ENCODE assay signal across 12 cellular contexts in the genomic region with DNA sequence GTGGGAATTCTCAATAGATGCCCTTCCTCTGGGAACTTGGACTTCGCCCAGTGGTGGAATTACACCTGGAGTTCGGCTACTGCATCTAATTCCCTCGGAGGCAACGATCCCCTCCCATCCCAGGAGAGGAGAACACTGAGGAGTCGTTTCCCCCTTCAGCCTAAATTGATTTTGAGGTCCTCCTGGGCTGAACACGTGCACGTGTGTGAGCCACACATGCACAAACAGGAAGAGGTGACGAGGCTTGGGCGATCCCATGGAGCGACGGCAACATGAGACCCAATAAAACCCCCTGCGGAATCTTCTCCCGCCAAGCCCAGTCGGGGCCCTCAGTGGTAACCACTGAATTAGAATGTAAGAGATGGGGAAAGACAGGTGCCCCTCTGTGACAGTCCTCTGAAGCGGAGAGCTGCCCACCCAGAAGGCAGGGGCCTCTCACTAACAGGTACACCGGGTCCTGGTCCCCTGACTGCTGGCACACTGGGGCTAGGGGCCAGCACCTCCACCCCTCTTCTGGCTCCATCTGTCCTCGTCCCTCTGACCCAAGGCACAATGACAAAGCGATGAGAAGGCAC. TPM values are rescaled to one million over a fixed set of nuclear protein-coding genes. Genes with fewer than 3 reads are reported as not detected.
DNase-seq lines count a peak whose midpoint lies in the region; ATAC-seq, FAIRE-seq and TF ChIP-seq lines count a peak whose summit lies in the region.
"Had no signal": no experiment of that assay in that cellular context is flagged by ENCODE, and none has a peak within 500 bp of the region (broad histone marks: within the 10 kb centered on the region; RNA-seq: fewer than 3 reads in every experiment).

No MANE protein-coding gene starts in this region.

- H3K27me3 Mint-ChIP-seq in H9 (ENCODE audit: low read depth): no peaks in the 10 kb centered on the region; the same call in 1 of the 2 replicates
- no peaks in the 10 kb centered on the region for H3K27me3 Mint-ChIP-seq in activated naive CD8-positive, alpha-beta T cell treated with anti-CD3 and anti-CD28 coated beads, Interleukin-2, amount 50 U/mL, for 24 hours

- peaks cover 12% of the 10 kb centered on the region; the same call in 1 of the 2 replicates for H3K4me1 ChIP-seq in H9 (ENCODE audit: insufficient read depth, low read length)
- peaks cover 56 to 86% (median 78%) of the 10 kb centered on the region in 4 donors for H3K4me1 ChIP-seq in liver (ENCODE audit: control insufficient read depth in 4 of 4, insufficient read depth in 4 of 4, low read length in 3 of 4)

- H4K8ac ChIP-seq in H9 (replicated peaks; ENCODE audit: insufficient read length, low read depth, low read length): no peak overlapping the region

- TF ChIP-seq RAD21 in liver (IDR thresholded peaks at IDR 0.05): no peak

- no peak overlapping the region for H3T11ph ChIP-seq in H9 (ENCODE audit: low read length)

- no peak overlapping the region for H3K9ac ChIP-seq in H9 (ENCODE audit: extremely low read depth, insufficient read length, low read length)
- H3K9ac ChIP-seq in liver (ENCODE audit: low read depth in 1 of 2, low read length in 2 of 2): no peak overlapping the region

- H2AFZ ChIP-seq in H9 (ENCODE audit: low read length): no peak overlapping the region

- no peak overlapping the region for H2BK15ac ChIP-seq in H9 (ENCODE audit: low read depth, low read length)

- no peak for ATAC-seq in activated naive CD8-positive, alpha-beta T cell treated with anti-CD3 and anti-CD28 coated beads, Interleukin-2, amount 50 U/mL, for 24 hours
- no peak for ATAC-seq in GM21367 (IDR thresholded peaks at IDR 0.05; ENCODE audit: unreplicated experiment)

- H3K4me1 Mint-ChIP-seq in H9: peaks cover 72 to 82% of the 10 kb centered on the region in 2 experiments
- peaks cover 59% of the 10 kb centered on the region for H3K4me1 Mint-ChIP-seq in activated naive CD8-positive, alpha-beta T cell treated with anti-CD3 and anti-CD28 coated beads, Interleukin-2, amount 50 U/mL, for 24 hours

- H4K20me1 ChIP-seq in H9 (ENCODE audit: control insufficient read depth, insufficient read depth, insufficient read length): no peaks in the 10 kb centered on the region

- H4K5ac ChIP-seq in H9 (ENCODE audit: insufficient read length, low read depth, low read length): no peak overlapping the region

- peaks cover 27% of the 10 kb centered on the region for H3K79me1 ChIP-seq in H9 (ENCODE audit: insufficient read depth, low read depth, low read length, poor library complexity, severe bottlenecking)

- no peak overlapping the region for H3K4ac ChIP-seq in H9 (ENCODE audit: low read depth, low read length)

- H2BK20ac ChIP-seq in H9 (ENCODE audit: low read depth, low read length, poor library complexity, severe bottlenecking): no peak overlapping the region

- H3K23ac ChIP-seq in H9 (ENCODE audit: insufficient read length, low read depth, low read length): no peak overlapping the region

- no peak overlapping the region for H2BK12ac ChIP-seq in H9 (ENCODE audit: insufficient read length, low read depth, low read length)

- H3K9me3 ChIP-seq in H9 (ENCODE audit: control insufficient read depth, low read depth, low read length) (no peaks in the 10 kb centered on the region), liver (ENCODE audit: control insufficient read depth in 4 of 4, low read length in 3 of 4) (no peaks in the 10 kb centered on the region)

- no peak overlapping the region for H3K56ac ChIP-seq in H9 (ENCODE audit: insufficient read length, low read depth, low read length)

- no peaks in the 10 kb centered on the region for H3K27me3 ChIP-seq in H9 (ENCODE audit: insufficient read depth, low read length)
- H3K27me3 ChIP-seq in liver (ENCODE audit: control insufficient read depth in 4 of 4, insufficient read depth in 4 of 4, low read length in 3 of 4): no peaks in the 10 kb centered on the region

- peaks cover 10 to 28% (median 18%) of the 10 kb centered on the region in 3 experiments; a peak in 6 of 7 replicates for H3K36me3 Mint-ChIP-seq in H9 (ENCODE audit: insufficient read depth in 1 of 3, low read depth in 3 of 3)
- peaks cover 9% of the 10 kb centered on the region for H3K36me3 Mint-ChIP-seq in activated naive CD8-positive, alpha-beta T cell treated with anti-CD3 and anti-CD28 coated beads, Interleukin-2, amount 50 U/mL, for 24 hours (ENCODE audit: low read depth)

- peaks cover 57% of the 10 kb centered on the region; the same call in 1 of the 2 replicates for H3K79me2 ChIP-seq in H9 (ENCODE audit: insufficient read depth, low read length)

- H3K14ac ChIP-seq in H9 (ENCODE audit: insufficient read depth, low read length): no peak overlapping the region; the same call in 1 of the 2 replicates

- H3K4me3 Mint-ChIP-seq in H9: no peak overlapping the region; a peak in 1 of 5 replicates
- no peak overlapping the region for H3K4me3 Mint-ChIP-seq in activated naive CD8-positive, alpha-beta T cell treated with anti-CD3 and anti-CD28 coated beads, Interleukin-2, amount 50 U/mL, for 24 hours
- H3K4me3 Mint-ChIP-seq: endodermal cell had no signal

- no peak for FAIRE-seq in D721Med (lab: Jason Lieb, UNC)

- H2AK5ac ChIP-seq in H9 (ENCODE audit: insufficient read length, low read length): no peak overlapping the region

- peaks cover 0 to 4% (median under 1%) of the 10 kb centered on the region in 4 donors for H3K36me3 ChIP-seq in liver (ENCODE audit: control insufficient read depth in 4 of 4, insufficient read depth in 3 of 4, low read depth in 1 of 4, low read length in 3 of 4)

- H2BK120ac ChIP-seq in H9 (ENCODE audit: low read depth, low read length, poor library complexity, severe bottlenecking): no peak overlapping the region

- H3K4me3 ChIP-seq in liver (ENCODE audit: low read depth in 1 of 3, low read length in 3 of 3) (no peak overlapping the region), skin epidermis (no peak overlapping the region)

- TF ChIP-seq CTCF in H9 (conservative IDR thresholded peaks at IDR 0.05) (no peak), liver (IDR thresholded peaks at IDR 0.05; ENCODE audit: low read depth, low read length, missing input control) (no peak), D721Med (IDR thresholded peaks at IDR 0.05; ENCODE audit: insufficient read depth, missing control alignments) (no peak)

- no peak overlapping the region for H3K4me2 ChIP-seq in H9 (ENCODE audit: insufficient read depth, insufficient read length, low read length)

- H3K23me2 ChIP-seq in H9 (ENCODE audit: insufficient read length, low read depth, low read length, poor library complexity, severe bottlenecking): peaks cover 7% of the 10 kb centered on the region

- no peak for DNase-seq in H9
- no peak for DNase-seq in activated naive CD8-positive, alpha-beta T cell treated with anti-CD3 and anti-CD28 coated beads, Interleukin-2, amount 50 U/mL, for 24 hours
- DNase-seq in NCI-H345 (lab: John Stamatoyannopoulos, UW): no peak
- DNase-seq in NCI-H2227 treated with DMSO at 0.1 percent for 48 hours (lab: John Stamatoyannopoulos, UW): no peak
- DNase-seq in D721Med (ENCODE audit: insufficient read length, low spot score): no peak
- DNase-seq: activated gamma-delta T cell treated with Interleukin-2 at 50 U/mL for 16 hours, DMS53, endodermal cell, NCI-H2029 treated with DMSO at 0.1 percent for 48 hours had no signal

- H3K27ac Mint-ChIP-seq in H9: peak overlapping the region; percentile 57 to 74 (median 63); a peak in 2 of 7 replicates
- H3K27ac Mint-ChIP-seq in activated naive CD8-positive, alpha-beta T cell treated with anti-CD3 and anti-CD28 coated beads, Interleukin-2, amount 50 U/mL, for 24 hours: peak overlapping the region; percentile 74

- no peaks in the 10 kb centered on the region for H3K9me3 Mint-ChIP-seq in H9
- no peaks in the 10 kb centered on the region for H3K9me3 Mint-ChIP-seq in activated naive CD8-positive, alpha-beta T cell treated with anti-CD3 and anti-CD28 coated beads, Interleukin-2, amount 50 U/mL, for 24 hours

- H4K91ac ChIP-seq in H9 (ENCODE audit: insufficient read length, low read depth, low read length): no peak overlapping the region

- H2BK5ac ChIP-seq in H9 (ENCODE audit: insufficient read length, low read length): no peak overlapping the region

- H3K18ac ChIP-seq in H9 (ENCODE audit: insufficient read length, low read depth, low read length): no peak overlapping the region

- H3K27ac ChIP-seq in H9 (ENCODE audit: insufficient read length, low read depth, low read length): no peak overlapping the region
- peak overlapping the region; percentile 94 to 96 for H3K27ac ChIP-seq in liver (ENCODE audit: low read depth in 1 of 2, low read length in 2 of 2)
- peak overlapping the region in 17 of 21 experiments; percentile 34 to 94 (median 81) for H3K27ac ChIP-seq in skin epidermis

- no CpG with 5 or more reads among the region's 18 CpGs for WGBS in H9 (ENCODE audit: extremely low coverage, insufficient read length, low lambda C conversion rate)
- WGBS in liver: 59% methylated on average over 18 of the region's 18 CpGs

TF ChIP-seq in liver, 16 proteins besides CTCF, POLR2A, EP300 and RAD21:
- TF ChIP-seq RXRA (IDR thresholded peaks at IDR 0.05): no peak
- no peak for TF ChIP-seq NR2F2 (IDR thresholded peaks at IDR 0.05)

RNA-seq across cellular contexts. Expression of a gene that starts 4.5 kb away (rescaled TPM):
- total RNA-seq in H9 (2021) (54.9 and 56.9 TPM in 2 replicates), liver (1 to 10 TPM; 2.1 to 6.9 TPM)
- polyA plus RNA-seq in liver: 10 to 100 TPM in 1 of 2 donors, 1 to 10 TPM in 1; 7.7 to 15.6 TPM

RNA-seq across cellular contexts. Expression of a gene that starts 58.2 kb away (rescaled TPM):
- not detected in 2 replicates for total RNA-seq in H9 (2021)
- total RNA-seq in liver: not detected
- polyA plus RNA-seq in liver: under 1 TPM in 1 of 2 donors, not detected in 1; 0.07 TPM
- total RNA-seq: endodermal cell had no signal
